ENCODE assay signal across 14 cellular contexts in genomic region chr14:67416085-67416484, GRCh38. TPM values are rescaled to one million over a fixed set of nuclear protein-coding genes. Genes with fewer than 3 reads are reported as not detected.
"Had no signal": no experiment of that assay in that cellular context is flagged by ENCODE, and none has a peak within 500 bp of the region (broad histone marks: within the 10 kb centered on the region; RNA-seq: fewer than 3 reads in every experiment).

No MANE protein-coding gene starts in this region.

- H3K27ac Mint-ChIP-seq: activated CD4-positive, alpha-beta T cell treated with anti-CD3 and anti-CD28 coated beads, Interleukin-2, amount 10 ng/mL, durations not matched to agents 7 days and 5 days; activated T-helper 17 cell treated with anti-CD3 and anti-CD28 coated beads, Interleukin-2, amount 50 U/mL, for 72 hours; endodermal cell; nephron progenitor cell had no signal

- H3K27me3 Mint-ChIP-seq: activated T-helper 17 cell treated with anti-CD3 and anti-CD28 coated beads, Interleukin-2, amount 50 U/mL, for 72 hours had no signal

- H3K9me3 Mint-ChIP-seq: activated CD4-positive, alpha-beta T cell treated with anti-CD3 and anti-CD28 coated beads, Interleukin-2, amount 10 ng/mL, durations not matched to agents 7 days and 5 days; activated T-helper 17 cell treated with anti-CD3 and anti-CD28 coated beads, Interleukin-2, amount 50 U/mL, for 72 hours; endodermal cell; nephron progenitor cell had no signal

- ATAC-seq: activated T-helper 17 cell treated with anti-CD3 and anti-CD28 coated beads, Interleukin-2, amount 50 U/mL, for 72 hours; left ventricle myocardium superior had no signal

- H3K4me3 ChIP-seq: dorsolateral prefrontal cortex had no signal

- DNase-seq: activated CD4-positive, alpha-beta T cell treated with anti-CD3 and anti-CD28 coated beads, Interleukin-2, amount 10 ng/mL, durations not matched to agents 7 days and 5 days; activated CD4-positive, CD25-positive, alpha-beta regulatory T cell; activated naive CD4-positive, alpha-beta T cell treated with Interleukin-2 at 50 U/mL for 16 hours; activated T-cell treated with anti-CD3 and anti-CD28 coated beads for 4 hours; dorsolateral prefrontal cortex; endodermal cell; islet precursor cell; left ventricle myocardium superior; nephron progenitor cell; occipital lobe; stimulated activated CD4-positive, alpha-beta T cell treated with anti-CD3 and anti-CD28 coated beads, Interleukin-1b, Interleukin-23, amount 100 ng/mL, for 48 hours; T-helper 2 cell had no signal

- H3K4me3 Mint-ChIP-seq: activated CD4-positive, alpha-beta T cell treated with anti-CD3 and anti-CD28 coated beads, Interleukin-2, amount 10 ng/mL, durations not matched to agents 7 days and 5 days; activated T-helper 17 cell treated with anti-CD3 and anti-CD28 coated beads, Interleukin-2, amount 50 U/mL, for 72 hours; endodermal cell; nephron progenitor cell had no signal

- H3K27ac ChIP-seq: dorsolateral prefrontal cortex had no signal

- H3K4me1 Mint-ChIP-seq: nephron progenitor cell had no signal

- FAIRE-seq: astrocyte had no signal

RNA-seq across cellular contexts. Expression of gene PLEK2, which starts 4.1 kb away (rescaled TPM):
- total RNA-seq: left ventricle myocardium superior had no signal
